Comparison of ENCODE assay signal across 8 cellular contexts in the genomic region with DNA sequence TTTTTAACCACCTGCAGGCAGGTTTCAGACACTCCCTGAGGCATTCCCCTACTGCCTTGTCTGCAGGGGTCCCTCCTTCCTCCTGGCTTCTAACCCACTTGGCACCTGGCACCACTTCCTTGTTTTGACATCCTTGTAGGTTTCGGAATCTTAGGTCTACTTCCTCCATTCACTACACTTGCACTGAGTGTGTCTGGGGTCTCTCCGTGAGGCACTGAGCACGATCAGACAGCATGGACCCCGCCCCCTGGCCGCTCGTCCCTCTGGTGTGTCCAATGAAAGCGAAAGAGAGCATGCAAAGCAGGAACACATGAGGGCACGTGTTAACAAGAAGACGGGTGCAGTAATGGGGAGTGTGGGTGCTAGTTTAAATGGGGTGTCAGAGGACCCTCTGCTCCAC.
DNase-seq lines count a peak whose midpoint lies in the region; ATAC-seq and TF ChIP-seq lines count a peak whose summit lies in the region.

No MANE protein-coding gene starts in this region.

- H3K4me1 ChIP-seq in lower lobe of right lung (peaks cover 2% of the 10 kb centered on the region), thyroid gland (peaks cover 0 to 3% of the 10 kb centered on the region in 2 donors)

- H3K36me3 Mint-ChIP-seq in activated CD4-positive, alpha-beta T cell treated with anti-CD3 and anti-CD28 coated beads, Interleukin-2, amount 10 ng/mL, durations not matched to agents 24 days and 14 days (ENCODE audit: low read depth), result no peaks in the 10 kb centered on the region

- H3K27me3 ChIP-seq in lower lobe of right lung (ENCODE audit: low read depth), result no peaks in the 10 kb centered on the region
- H3K27me3 ChIP-seq in thyroid gland, result no peaks in the 10 kb centered on the region

- H3K4me3 ChIP-seq in lower lobe of right lung (no peak overlapping the region), thyroid gland (replicated peaks in 1 of 3) (no peak overlapping the region)

- intact Hi-C loops in activated CD4-positive, alpha-beta T cell treated with anti-CD3 and anti-CD28 coated beads, Interleukin-2, amount 10 ng/mL, durations not matched to agents 24 days and 14 days (cut with micrococcal nuclease), result no loop called here
- intact Hi-C loops in lower lobe of right lung (cut with DNase I) (no loop called here), thyroid gland (cut with DNase I) (loop anchor here (10.0 kb wide), 2 partner anchors 107 to 317 kb away; no protein-coding TSS in a partner anchor)

- H3K4me3 Mint-ChIP-seq in activated CD4-positive, alpha-beta T cell treated with anti-CD3 and anti-CD28 coated beads, Interleukin-2, amount 10 ng/mL, durations not matched to agents 24 days and 14 days, result peak overlapping the region; percentile 65

- peak; percentile 84 for DNase-seq in activated CD4-positive, alpha-beta T cell treated with anti-CD3 and anti-CD28 coated beads, Interleukin-2, amount 10 ng/mL, durations not matched to agents 24 days and 14 days
- no peak for DNase-seq in activated CD4-positive, alpha-beta T cell treated with anti-CD3 and anti-CD28 coated beads for 4 hours
- peak; percentile 26 for DNase-seq in SK-N-DZ (ENCODE audit: low spot score)
- peak; percentile 70 for DNase-seq in lower lobe of right lung
- no peak for DNase-seq in thyroid gland
- no peak for DNase-seq in retina
- DNase-seq in NCI-H1105 treated with DMSO at 0.1 percent for 48 hours (lab: John Stamatoyannopoulos, UW), result no peak

- peaks cover 2% of the 10 kb centered on the region for H3K27me3 Mint-ChIP-seq in activated CD4-positive, alpha-beta T cell treated with anti-CD3 and anti-CD28 coated beads, Interleukin-2, amount 10 ng/mL, durations not matched to agents 24 days and 14 days

- peak overlapping the region; percentile 89 for H3K27ac Mint-ChIP-seq in activated CD4-positive, alpha-beta T cell treated with anti-CD3 and anti-CD28 coated beads, Interleukin-2, amount 10 ng/mL, durations not matched to agents 24 days and 14 days

- H3K36me3 ChIP-seq in lower lobe of right lung, result no peaks in the 10 kb centered on the region
- no peaks in the 10 kb centered on the region for H3K36me3 ChIP-seq in thyroid gland

- 69 to 74% methylated on average over 9 of the region's 9 CpGs for WGBS in thyroid gland, 2 donors

- H3K4me1 Mint-ChIP-seq in activated CD4-positive, alpha-beta T cell treated with anti-CD3 and anti-CD28 coated beads, Interleukin-2, amount 10 ng/mL, durations not matched to agents 24 days and 14 days, result peaks cover 34% of the 10 kb centered on the region

- TF ChIP-seq CTCF in lower lobe of right lung (IDR thresholded peaks at IDR 0.05), result no peak
- no peak for TF ChIP-seq CTCF in thyroid gland (IDR thresholded peaks at IDR 0.05)

- peaks cover 3% of the 10 kb centered on the region for H3K9me3 Mint-ChIP-seq in activated CD4-positive, alpha-beta T cell treated with anti-CD3 and anti-CD28 coated beads, Interleukin-2, amount 10 ng/mL, durations not matched to agents 24 days and 14 days

- H3K27ac ChIP-seq in lower lobe of right lung (no peak overlapping the region), thyroid gland (no peak overlapping the region)

- ATAC-seq in HG03039 (IDR thresholded peaks at IDR 0.05; ENCODE audit: unreplicated experiment) (peak; percentile 79), lower lobe of right lung (peak; percentile 53 to 72)

- TF ChIP-seq POLR2A in thyroid gland (IDR thresholded peaks at IDR 0.05), result no peak

- H3K9me3 ChIP-seq in lower lobe of right lung (no peaks in the 10 kb centered on the region), thyroid gland (no peaks in the 10 kb centered on the region)

Comparison
In these comparisons a context has a peak if more than half of its experiments do, and no peak if none do; other contexts are left out.
1. DNase-seq: peak in activated CD4-positive, alpha-beta T cell treated with anti-CD3 and anti-CD28 coated beads, Interleukin-2, amount 10 ng/mL, durations not matched to agents 24 days and 14 days (single experiment), SK-N-DZ (single experiment) and lower lobe of right lung (single experiment); none in activated CD4-positive, alpha-beta T cell treated with anti-CD3 and anti-CD28 coated beads for 4 hours (0 of 2), thyroid gland (0 of 2), retina (single experiment) and NCI-H1105 treated with DMSO at 0.1 percent for 48 hours (single experiment).